In genomic region chr2:7639476-7639875, GRCh38 we compare ENCODE assay signal across 17 cellular contexts.
DNase-seq lines count a peak whose midpoint lies in the region; ATAC-seq and TF ChIP-seq lines count a peak whose summit lies in the region.
"Had no signal": no experiment of that assay in that cellular context is flagged by ENCODE, and none has a peak within 500 bp of the region (broad histone marks: within the 10 kb centered on the region; RNA-seq: fewer than 3 reads in every experiment).

No MANE protein-coding gene starts in this region.

- H3K27ac ChIP-seq in colonic mucosa = no peak overlapping the region
- H3K27ac ChIP-seq in right lobe of liver = no peak overlapping the region
- no peak overlapping the region for H3K27ac ChIP-seq in thyroid gland
- H3K27ac ChIP-seq in GM23248 = no peak overlapping the region
- no peak overlapping the region for H3K27ac ChIP-seq in breast epithelium
- H3K27ac ChIP-seq: Peyer's patch had no signal

- no peak overlapping the region for H3K4me3 ChIP-seq in colonic mucosa
- H3K4me3 ChIP-seq in right lobe of liver = no peak overlapping the region
- no peak overlapping the region for H3K4me3 ChIP-seq in thyroid gland (replicated peaks in 1 of 3)
- H3K4me3 ChIP-seq in GM23248 = no peak overlapping the region
- no peak overlapping the region for H3K4me3 ChIP-seq in breast epithelium
- H3K4me3 ChIP-seq: MG63, Peyer's patch had no signal

- H3K9me2 ChIP-seq in GM23248 (ENCODE audit: insufficient read depth) = no peaks in the 10 kb centered on the region

- H4K20me1 ChIP-seq in GM23248 (ENCODE audit: insufficient read depth) = no peaks in the 10 kb centered on the region

- peak; percentile 63 to 93 (median 78) for ATAC-seq in right lobe of liver
- ATAC-seq in GM21529 (IDR thresholded peaks at IDR 0.05; ENCODE audit: unreplicated experiment) = no peak

- H3K27me3 ChIP-seq in colonic mucosa = no peaks in the 10 kb centered on the region
- no peaks in the 10 kb centered on the region for H3K27me3 ChIP-seq in right lobe of liver
- no peaks in the 10 kb centered on the region for H3K27me3 ChIP-seq in thyroid gland
- peaks cover 18% of the 10 kb centered on the region; the same call in 1 of the 2 replicates for H3K27me3 ChIP-seq in GM23248 (replicated peaks; ENCODE audit: insufficient read depth)
- H3K27me3 ChIP-seq in breast epithelium = no peaks in the 10 kb centered on the region
- H3K27me3 ChIP-seq: MG63, Peyer's patch had no signal

- no peak overlapping the region for H3K4me2 ChIP-seq in GM23248 (ENCODE audit: unreplicated experiment)

- H3K9ac ChIP-seq in colonic mucosa (ENCODE audit: low read depth in 2 of 2, low read length in 2 of 2) (no peak overlapping the region), GM23248 (no peak overlapping the region)

- H3K4me1 ChIP-seq in colonic mucosa (no peaks in the 10 kb centered on the region), right lobe of liver (peaks cover 0 to 16% (median 3%) of the 10 kb centered on the region in 4 donors), thyroid gland (peaks cover 4 to 9% of the 10 kb centered on the region in 2 donors), GM23248 (ENCODE audit: insufficient read depth) (no peaks in the 10 kb centered on the region), breast epithelium (no peaks in the 10 kb centered on the region)
- H3K4me1 ChIP-seq: Peyer's patch had no signal

- H2AFZ ChIP-seq in GM23248 = no peak overlapping the region

- intact Hi-C loops in colonic mucosa (cut with DNase I) (no loop called here), right lobe of liver (cut with DNase I) (no loop called here), thyroid gland (cut with DNase I) (no loop called here), breast epithelium (cut with DNase I; ENCODE audit: low total_unique reads) (no loop called here)

- WGBS in right lobe of liver (ENCODE audit: insufficient coverage, low coverage, low lambda C conversion rate, missing lambda C conversion rate) = 18% methylated on average over 1 of the region's 1 CpG
- 34 to 45% methylated on average over 1 of the region's 1 CpG for whole genome bisulfite sequencing in thyroid gland, 2 donors
- WGBS in GM23248 (ENCODE audit: low coverage in 1 of 2, low lambda C conversion rate in 2 of 2, missing lambda C conversion rate in 2 of 2), 2 experiments = 42 to 51% methylated on average over 1 of the region's 1 CpG

- no peaks in the 10 kb centered on the region for H3K36me3 ChIP-seq in colonic mucosa
- no peaks in the 10 kb centered on the region for H3K36me3 ChIP-seq in right lobe of liver
- no peaks in the 10 kb centered on the region for H3K36me3 ChIP-seq in thyroid gland
- H3K36me3 ChIP-seq in GM23248 (ENCODE audit: low read depth) = no peaks in the 10 kb centered on the region
- no peaks in the 10 kb centered on the region for H3K36me3 ChIP-seq in breast epithelium
- H3K36me3 ChIP-seq: MG63, Peyer's patch had no signal

- DNase-seq in NCI-H2196 (lab: John Stamatoyannopoulos, UW; ENCODE audit: unreplicated experiment) (peak; percentile 31), NCI-H2196 treated with DMSO at 0.1 percent for 48 hours (lab: John Stamatoyannopoulos, UW; ENCODE audit: unreplicated experiment) (no peak), colonic mucosa (peak; percentile 37), right lobe of liver (peak in 1 of 3 donors; percentile 61), thyroid gland (peak; percentile 24 to 33), GM23248 (no peak), breast epithelium (ENCODE audit: low spot score in 2 of 2) (no peak)
- DNase-seq: 8988T; H7; Karpas-422; MG63; NCI-H1048; NCI-H446 treated with DMSO at 0.1 percent for 48 hours; NCI-H69; NK-92 treated with Interleukin-12 subunit alpha and Interleukin-12 subunit beta, amount 100 ng/mL, for 24 hours; Peyer's patch had no signal

- no peak for TF ChIP-seq POLR2A in right lobe of liver (IDR thresholded peaks at IDR 0.05)
- no peak for TF ChIP-seq POLR2A in thyroid gland (IDR thresholded peaks at IDR 0.05)
- no peak for TF ChIP-seq POLR2A in breast epithelium (IDR thresholded peaks at IDR 0.05)

- in situ Hi-C loops in GM23248 (cut with MboI) = no loop called here

- H3K9me3 ChIP-seq in colonic mucosa (no peaks in the 10 kb centered on the region), right lobe of liver (no peaks in the 10 kb centered on the region), thyroid gland (no peaks in the 10 kb centered on the region), GM23248 (ENCODE audit: low read depth) (no peaks in the 10 kb centered on the region), breast epithelium (peaks cover 0 to 15% of the 10 kb centered on the region in 2 donors)
- H3K9me3 ChIP-seq: MG63, Peyer's patch had no signal

- H3F3A ChIP-seq in GM23248 (ENCODE audit: insufficient read depth) = no peaks in the 10 kb centered on the region

- no peak for TF ChIP-seq CTCF in colonic mucosa (IDR thresholded peaks at IDR 0.05)
- TF ChIP-seq CTCF in right lobe of liver (IDR thresholded peaks at IDR 0.05) = no peak
- TF ChIP-seq CTCF in thyroid gland (IDR thresholded peaks at IDR 0.05) = no peak
- no peak for TF ChIP-seq CTCF in breast epithelium (IDR thresholded peaks at IDR 0.05)

- no peaks in the 10 kb centered on the region for H3K79me2 ChIP-seq in GM23248 (ENCODE audit: insufficient read depth)

Comparison
In these comparisons a context has a peak if more than half of its experiments do, and no peak if none do; other contexts are left out.
1. DNase-seq: peak in NCI-H2196 (single experiment), colonic mucosa (single experiment) and thyroid gland (2 of 2); none in NCI-H2196 treated with DMSO at 0.1 percent for 48 hours (single experiment), GM23248 (single experiment) and breast epithelium (0 of 2).